20 cellular contexts compared by ENCODE assay signal in genomic region chr4:9979101-9979815, GRCh38. TPM values are rescaled to one million over a fixed set of nuclear protein-coding genes. Genes with fewer than 3 reads are reported as not detected.
DNase-seq lines count a peak whose midpoint lies in the region; ATAC-seq lines count a peak whose summit lies in the region.
"Had no signal": no experiment of that assay in that cellular context is flagged by ENCODE, and none has a peak within 500 bp of the region (broad histone marks: within the 10 kb centered on the region; RNA-seq: fewer than 3 reads in every experiment).

No MANE protein-coding gene starts in this region.

- ATAC-seq in GM18870 (IDR thresholded peaks at IDR 0.05; ENCODE audit: unreplicated experiment) (no peak), GM21381 (IDR thresholded peaks at IDR 0.05; ENCODE audit: unreplicated experiment) (no peak)
- ATAC-seq: left colon had no signal

- peak overlapping the region; percentile 34 for H3K27ac ChIP-seq in cingulate gyrus (ENCODE audit: low read depth, low read length)
- H3K27ac ChIP-seq: 22Rv1; BLaER1 treated with 17β-estradiol and CSF1 and Interleukin-3, amounts not matched to agents 10 nM and 100 nM; parathyroid adenoma had no signal

- DNase-seq in DMS 273 (lab: John Stamatoyannopoulos, UW; ENCODE audit: unreplicated experiment) (peak; percentile 30), DMS 273 treated with DMSO at 0.1 percent for 48 hours (lab: John Stamatoyannopoulos, UW) (no peak), NCI-H345 (lab: John Stamatoyannopoulos, UW) (peak; percentile 63), renal cortical epithelial cell (ENCODE audit: low read depth) (peak; percentile 13), D341Med (ENCODE audit: low spot score) (no peak)
- DNase-seq: activated CD4-positive, alpha-beta memory T cell treated with anti-CD3 and anti-CD28 coated beads, Interleukin-2, amount 10 ng/mL, durations not matched to agents 7 days and 5 days; activated naive CD8-positive, alpha-beta T cell treated with anti-CD3 and anti-CD28 coated beads, Interleukin-2, amount 10 ng/mL, durations not matched to agents 7 days and 5 days; central memory CD4-positive, alpha-beta T cell; DND-41; effector memory CD4-positive, alpha-beta T cell; left colon; NCI-H524 treated with DMSO at 0.1 percent for 48 hours; stimulated activated naive CD4-positive, alpha-beta T cell; trophoblast cell had no signal

RNA-seq across cellular contexts. Expression of gene SLC2A9, which starts 42.0 kb away (rescaled TPM):
- total RNA-seq in renal cortical epithelial cell = 30.4 and 37.8 TPM in 2 replicates

Comparison
In these comparisons a context has a peak if more than half of its experiments do, and no peak if none do; other contexts are left out.
1. DNase-seq: peak in DMS 273 (single experiment), NCI-H345 (single experiment) and renal cortical epithelial cell (single experiment); none in DMS 273 treated with DMSO at 0.1 percent for 48 hours (single experiment) and D341Med (single experiment).